In genomic region chr12:12725086-12725955, GRCh38 we compare ENCODE assay signal across 8 cellular contexts. TPM values are rescaled to one million over a fixed set of nuclear protein-coding genes. Genes with fewer than 3 reads are reported as not detected.
A peak's percentile ranks its signal among the peaks of the same experiment; 100 is the strongest.
DNase-seq lines count a peak whose midpoint lies in the region; ATAC-seq and TF ChIP-seq lines count a peak whose summit lies in the region.

No MANE protein-coding gene starts in this region.

- POLR2A ChIA-PET in BJ (lab: Charles Lee) = interaction anchor here (0.6 to 1.3 kb wide), 6 partner anchors 9 to 1975 kb away, joined by 3 to 24 read pairs (median 4); no protein-coding TSS in a partner anchor

- peak overlapping the region; percentile 85 for H3K4me3 Mint-ChIP-seq in activated CD4-positive, alpha-beta T cell treated with anti-CD3 and anti-CD28 coated beads, Interleukin-2, amount 10 ng/mL, durations not matched to agents 24 days and 14 days

- H3K36me3 ChIP-seq in BJ (ENCODE audit: control insufficient read depth, insufficient read depth, low read length) = no peaks in the 10 kb centered on the region; the same call in none of the 2 replicates

- H3K9me3 Mint-ChIP-seq in activated CD4-positive, alpha-beta T cell treated with anti-CD3 and anti-CD28 coated beads, Interleukin-2, amount 10 ng/mL, durations not matched to agents 24 days and 14 days = no peaks in the 10 kb centered on the region

- H3K27me3 ChIP-seq in BJ (ENCODE audit: control insufficient read depth, insufficient read depth, low read length) = no peaks in the 10 kb centered on the region

- H3K27me3 Mint-ChIP-seq in activated CD4-positive, alpha-beta T cell treated with anti-CD3 and anti-CD28 coated beads, Interleukin-2, amount 10 ng/mL, durations not matched to agents 24 days and 14 days = peaks cover 3% of the 10 kb centered on the region

- peak overlapping the region; percentile 99 to 100 for H3K27ac ChIP-seq in coronary artery

- CTCF ChIA-PET in BJ (lab: Yijun Ruan, JAX) = interaction anchor here (1.7 to 2.4 kb wide), 2 partner anchors 12 kb away, joined by 6 to 10 read pairs; no protein-coding TSS in a partner anchor

- peak; percentile 39 for ATAC-seq in HG03457 (IDR thresholded peaks at IDR 0.05; ENCODE audit: unreplicated experiment)
- ATAC-seq in left lobe of liver = peak; percentile 75

- H3K36me3 Mint-ChIP-seq in activated CD4-positive, alpha-beta T cell treated with anti-CD3 and anti-CD28 coated beads, Interleukin-2, amount 10 ng/mL, durations not matched to agents 24 days and 14 days (ENCODE audit: low read depth) = peaks cover 57% of the 10 kb centered on the region

- intact Hi-C loops in activated CD4-positive, alpha-beta T cell treated with anti-CD3 and anti-CD28 coated beads, Interleukin-2, amount 10 ng/mL, durations not matched to agents 24 days and 14 days (cut with micrococcal nuclease) = loop anchor here (1.0 to 5.0 kb wide), 7 partner anchors 8 to 369 kb away; partner anchors contain the start of genes BORCS5, CDKN1B, DDX47 and GPR19

- DNase-seq in BJ (ENCODE audit: low read depth) = peak; percentile 99
- DNase-seq in GM19240 (ENCODE audit: insufficient read length, low spot score) = peak; percentile 60
- peak; percentile 96 for DNase-seq in NCI-H524 (lab: John Stamatoyannopoulos, UW)
- peak; percentile 98 for DNase-seq in activated CD4-positive, alpha-beta T cell treated with anti-CD3 and anti-CD28 coated beads, Interleukin-2, amount 10 ng/mL, durations not matched to agents 24 days and 14 days
- peak; percentile 98 for DNase-seq in coronary artery (ENCODE audit: low spot score)
- DNase-seq in left lobe of liver (ENCODE audit: low spot score) = peak; percentile 95
- DNase-seq in stimulated activated CD4-positive, alpha-beta T cell treated with anti-CD3 and anti-CD28 coated beads, Interleukin-2, amount 100 ng/mL, for 24 hours = peak; percentile 91

- H3K4me3 ChIP-seq in BJ (ENCODE audit: low read depth, low read length) (peak overlapping the region; percentile 89), coronary artery (peak overlapping the region; percentile 84)

- H3K4me1 Mint-ChIP-seq in activated CD4-positive, alpha-beta T cell treated with anti-CD3 and anti-CD28 coated beads, Interleukin-2, amount 10 ng/mL, durations not matched to agents 24 days and 14 days = peaks cover 48% of the 10 kb centered on the region

- H3K27ac Mint-ChIP-seq in activated CD4-positive, alpha-beta T cell treated with anti-CD3 and anti-CD28 coated beads, Interleukin-2, amount 10 ng/mL, durations not matched to agents 24 days and 14 days = peak overlapping the region; percentile 98

- TF ChIP-seq CTCF in BJ (IDR thresholded peaks at IDR 0.05; ENCODE audit: insufficient read depth, low read depth, low read length) = no peak; the same call in 1 of the 2 replicates
- no peak for TF ChIP-seq CTCF in coronary artery (IDR thresholded peaks at IDR 0.05)

RNA-seq across cellular contexts. Expression of gene CDKN1B, which starts 8.2 kb away (rescaled TPM):
- polyA plus RNA-seq in BJ (2011; rRNA removed) = 19.7 and 21.7 TPM in 2 replicates
- polyA minus RNA-seq in BJ (2011; rRNA and poly(A)+ RNA removed) = 11.6 and 17.5 TPM in 2 replicates
- 47.4 and 48.5 TPM in 2 replicates for total RNA-seq in activated CD4-positive, alpha-beta T cell treated with anti-CD3 and anti-CD28 coated beads, Interleukin-2, amount 10 ng/mL, durations not matched to agents 24 days and 14 days
- 25.5 TPM for total RNA-seq in left lobe of liver

RNA-seq across cellular contexts. Expression of gene GPR19, which starts 29.3 kb away (rescaled TPM):
- 0.42 and 0.60 TPM in 2 replicates for polyA plus RNA-seq in BJ (2011; rRNA removed)
- polyA minus RNA-seq in BJ (2011; rRNA and poly(A)+ RNA removed) = 0.21 and 0.57 TPM in 2 replicates
- total RNA-seq in activated CD4-positive, alpha-beta T cell treated with anti-CD3 and anti-CD28 coated beads, Interleukin-2, amount 10 ng/mL, durations not matched to agents 24 days and 14 days = 9.4 and 12.1 TPM in 2 replicates
- 0.18 TPM for total RNA-seq in left lobe of liver

Comparison
In these comparisons a context has a peak if more than half of its experiments do, and no peak if none do; other contexts are left out.
1. Peak in every context shown above with its lines: DNase-seq, ATAC-seq, H3K4me3 ChIP-seq and H3K27ac ChIP-seq.